ENCODE assay signal across 2 cellular contexts in genomic region chr11:30328676-30329075, GRCh38.
TF ChIP-seq lines count a peak whose summit lies in the region.

No MANE protein-coding gene starts in this region.

TF ChIP-seq in IMR-90, 13 proteins besides CTCF, POLR2A, EP300 and RAD21:
- no peak for TF ChIP-seq CHD1 (IDR thresholded peaks at IDR 0.05; ENCODE audit: low read depth, low read length)
- no peak for TF ChIP-seq FOS (IDR thresholded peaks at IDR 0.05; ENCODE audit: low read depth, low read length)
- 0 out of 2 replicates have a peak, but pooled peaks have one; percentile 32 for TF ChIP-seq MAFK (IDR thresholded peaks at IDR 0.05; ENCODE audit: low read depth, low read length)

TF ChIP-seq in K562, 482 proteins besides CTCF, POLR2A, EP300 and RAD21:
- TF ChIP-seq ZBTB9 (CRISPR knock-in tag; IDR thresholded peaks at IDR 0.05), result no peak
- peak; percentile 51; the same call in 1 of the 2 replicates for TF ChIP-seq ZNF316 (IDR thresholded peaks at IDR 0.05)
